Comparison of ENCODE assay signal across 1 cellular context in genomic region chr19:12890299-12890786, GRCh38.
TF ChIP-seq lines count a peak whose summit lies in the region.

No MANE protein-coding gene starts in this region.

TF ChIP-seq in HEK293, 187 proteins besides CTCF, POLR2A, EP300 and RAD21 (continues in another document):
- TF ChIP-seq, protein P1, sequence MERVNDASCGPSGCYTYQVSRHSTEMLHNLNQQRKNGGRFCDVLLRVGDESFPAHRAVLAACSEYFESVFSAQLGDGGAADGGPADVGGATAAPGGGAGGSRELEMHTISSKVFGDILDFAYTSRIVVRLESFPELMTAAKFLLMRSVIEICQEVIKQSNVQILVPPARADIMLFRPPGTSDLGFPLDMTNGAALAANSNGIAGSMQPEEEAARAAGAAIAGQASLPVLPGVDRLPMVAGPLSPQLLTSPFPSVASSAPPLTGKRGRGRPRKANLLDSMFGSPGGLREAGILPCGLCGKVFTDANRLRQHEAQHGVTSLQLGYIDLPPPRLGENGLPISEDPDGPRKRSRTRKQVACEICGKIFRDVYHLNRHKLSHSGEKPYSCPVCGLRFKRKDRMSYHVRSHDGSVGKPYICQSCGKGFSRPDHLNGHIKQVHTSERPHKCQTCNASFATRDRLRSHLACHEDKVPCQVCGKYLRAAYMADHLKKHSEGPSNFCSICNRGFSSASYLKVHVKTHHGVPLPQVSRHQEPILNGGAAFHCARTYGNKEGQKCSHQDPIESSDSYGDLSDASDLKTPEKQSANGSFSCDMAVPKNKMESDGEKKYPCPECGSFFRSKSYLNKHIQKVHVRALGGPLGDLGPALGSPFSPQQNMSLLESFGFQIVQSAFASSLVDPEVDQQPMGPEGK (tag by site-specific recombination; IDR thresholded peaks at IDR 0.05): 0 out of 2 replicates have a peak, but pooled peaks have one; percentile 33
- TF ChIP-seq SCRT1 (tag by site-specific recombination; IDR thresholded peaks at IDR 0.05; ENCODE audit: borderline replicate concordance) (peak; percentile 80), ZBTB21 (tag by site-specific recombination; IDR thresholded peaks at IDR 0.05) (0 out of 2 replicates have a peak, but pooled peaks have one; percentile 34), ZBTB20 (tag by site-specific recombination; IDR thresholded peaks at IDR 0.05) (peak; percentile 47; the same call in 1 of the 2 replicates), BCL11B (tag by site-specific recombination; IDR thresholded peaks at IDR 0.05; ENCODE audit: low read depth) (peak; percentile 82), ZNF558 (tag by site-specific recombination; IDR thresholded peaks at IDR 0.05) (peak; percentile 70; the same call in 1 of the 2 replicates), ZSCAN23 (tag by site-specific recombination; IDR thresholded peaks at IDR 0.05) (peak; percentile 86; the same call in 1 of the 2 replicates), ZBTB26 (tag by site-specific recombination; optimal IDR thresholded peaks at IDR 0.05) (peak; percentile 27), ZSCAN4 (tag by site-specific recombination; IDR thresholded peaks at IDR 0.05) (peak; percentile 98), ZNF169 (tag by site-specific recombination; IDR thresholded peaks at IDR 0.05) (peak; percentile 56; the same call in 1 of the 2 replicates), KLF16 (tag by site-specific recombination; IDR thresholded peaks at IDR 0.05) (peak; percentile 90), ZNF792 (tag by site-specific recombination; IDR thresholded peaks at IDR 0.05) (0 out of 2 replicates have a peak, but pooled peaks have one; percentile 37), ZNF394 (tag by site-specific recombination; IDR thresholded peaks at IDR 0.05; ENCODE audit: borderline replicate concordance) (peak; percentile 18; the same call in 1 of the 2 replicates), SCRT2 (tag by site-specific recombination; IDR thresholded peaks at IDR 0.05) (peak; percentile 83), KLF8 (tag by site-specific recombination; IDR thresholded peaks at IDR 0.05) (peak; percentile 65), ZBTB17 (tag by site-specific recombination; IDR thresholded peaks at IDR 0.05) (peak; percentile 90), KLF1 (tag by site-specific recombination; IDR thresholded peaks at IDR 0.05) (peak; percentile 49), ZNF335 (tag by site-specific recombination; conservative IDR thresholded peaks at IDR 0.05) (peak; percentile 93), ZFHX2 (tag by site-specific recombination; conservative IDR thresholded peaks at IDR 0.05) (peak; percentile 49; the same call in 1 of the 2 replicates), ZNF362 (tag by site-specific recombination; IDR thresholded peaks at IDR 0.05) (peak; percentile 96), ZFP3 (tag by site-specific recombination; IDR thresholded peaks at IDR 0.05; ENCODE audit: low read depth) (0 out of 2 replicates have a peak, but pooled peaks have one; percentile 30), ZNF354C (tag by site-specific recombination; IDR thresholded peaks at IDR 0.05; ENCODE audit: borderline replicate concordance, low read depth) (peak; percentile 7; the same call in 1 of the 2 replicates), BCL11A (tag by site-specific recombination; IDR thresholded peaks at IDR 0.05; ENCODE audit: low read depth) (0 out of 2 replicates have a peak, but pooled peaks have one; percentile 70), GLIS1 (tag by site-specific recombination; IDR thresholded peaks at IDR 0.05) (peak; percentile 73; the same call in 1 of the 2 replicates), ZNF24 (tag by site-specific recombination; IDR thresholded peaks at IDR 0.05) (0 out of 2 replicates have a peak, but pooled peaks have one; percentile 21), SP7 (tag by site-specific recombination; IDR thresholded peaks at IDR 0.05) (peak; percentile 58), ZIC2 (tag by site-specific recombination; IDR thresholded peaks at IDR 0.05) (0 out of 2 replicates have a peak, but pooled peaks have one; percentile 18), ZNF391 (tag by site-specific recombination; IDR thresholded peaks at IDR 0.05; ENCODE audit: borderline replicate concordance, low read depth) (peak; percentile 91), ZXDB (tag by site-specific recombination; IDR thresholded peaks at IDR 0.05) (peak; percentile 39; the same call in 1 of the 2 replicates), EGR2 (tag by site-specific recombination; IDR thresholded peaks at IDR 0.05; ENCODE audit: low read depth) (peak; percentile 51), ZNF600 (tag by site-specific recombination; IDR thresholded peaks at IDR 0.05) (peak; percentile 50; the same call in 1 of the 2 replicates), ZNF366 (tag by site-specific recombination; conservative IDR thresholded peaks at IDR 0.05) (peak; percentile 30; the same call in 1 of the 2 replicates), ZNF341 (tag by site-specific recombination; IDR thresholded peaks at IDR 0.05; ENCODE audit: low read depth) (0 out of 2 replicates have a peak, but pooled peaks have one; percentile 16), ZNF248 (tag by site-specific recombination; IDR thresholded peaks at IDR 0.05) (peak; percentile 84; the same call in 1 of the 2 replicates), ZSCAN18 (tag by site-specific recombination; IDR thresholded peaks at IDR 0.05) (peak; percentile 94; the same call in 1 of the 2 replicates)
- TF ChIP-seq, protein P2, sequence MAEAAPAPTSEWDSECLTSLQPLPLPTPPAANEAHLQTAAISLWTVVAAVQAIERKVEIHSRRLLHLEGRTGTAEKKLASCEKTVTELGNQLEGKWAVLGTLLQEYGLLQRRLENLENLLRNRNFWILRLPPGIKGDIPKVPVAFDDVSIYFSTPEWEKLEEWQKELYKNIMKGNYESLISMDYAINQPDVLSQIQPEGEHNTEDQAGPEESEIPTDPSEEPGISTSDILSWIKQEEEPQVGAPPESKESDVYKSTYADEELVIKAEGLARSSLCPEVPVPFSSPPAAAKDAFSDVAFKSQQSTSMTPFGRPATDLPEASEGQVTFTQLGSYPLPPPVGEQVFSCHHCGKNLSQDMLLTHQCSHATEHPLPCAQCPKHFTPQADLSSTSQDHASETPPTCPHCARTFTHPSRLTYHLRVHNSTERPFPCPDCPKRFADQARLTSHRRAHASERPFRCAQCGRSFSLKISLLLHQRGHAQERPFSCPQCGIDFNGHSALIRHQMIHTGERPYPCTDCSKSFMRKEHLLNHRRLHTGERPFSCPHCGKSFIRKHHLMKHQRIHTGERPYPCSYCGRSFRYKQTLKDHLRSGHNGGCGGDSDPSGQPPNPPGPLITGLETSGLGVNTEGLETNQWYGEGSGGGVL (tag by site-specific recombination; IDR thresholded peaks at IDR 0.05): peak; percentile 68
- TF ChIP-seq, protein P3, sequence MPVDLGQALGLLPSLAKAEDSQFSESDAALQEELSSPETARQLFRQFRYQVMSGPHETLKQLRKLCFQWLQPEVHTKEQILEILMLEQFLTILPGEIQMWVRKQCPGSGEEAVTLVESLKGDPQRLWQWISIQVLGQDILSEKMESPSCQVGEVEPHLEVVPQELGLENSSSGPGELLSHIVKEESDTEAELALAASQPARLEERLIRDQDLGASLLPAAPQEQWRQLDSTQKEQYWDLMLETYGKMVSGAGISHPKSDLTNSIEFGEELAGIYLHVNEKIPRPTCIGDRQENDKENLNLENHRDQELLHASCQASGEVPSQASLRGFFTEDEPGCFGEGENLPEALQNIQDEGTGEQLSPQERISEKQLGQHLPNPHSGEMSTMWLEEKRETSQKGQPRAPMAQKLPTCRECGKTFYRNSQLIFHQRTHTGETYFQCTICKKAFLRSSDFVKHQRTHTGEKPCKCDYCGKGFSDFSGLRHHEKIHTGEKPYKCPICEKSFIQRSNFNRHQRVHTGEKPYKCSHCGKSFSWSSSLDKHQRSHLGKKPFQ (tag by site-specific recombination; IDR thresholded peaks at IDR 0.05): peak; percentile 94
- TF ChIP-seq, protein P4, sequence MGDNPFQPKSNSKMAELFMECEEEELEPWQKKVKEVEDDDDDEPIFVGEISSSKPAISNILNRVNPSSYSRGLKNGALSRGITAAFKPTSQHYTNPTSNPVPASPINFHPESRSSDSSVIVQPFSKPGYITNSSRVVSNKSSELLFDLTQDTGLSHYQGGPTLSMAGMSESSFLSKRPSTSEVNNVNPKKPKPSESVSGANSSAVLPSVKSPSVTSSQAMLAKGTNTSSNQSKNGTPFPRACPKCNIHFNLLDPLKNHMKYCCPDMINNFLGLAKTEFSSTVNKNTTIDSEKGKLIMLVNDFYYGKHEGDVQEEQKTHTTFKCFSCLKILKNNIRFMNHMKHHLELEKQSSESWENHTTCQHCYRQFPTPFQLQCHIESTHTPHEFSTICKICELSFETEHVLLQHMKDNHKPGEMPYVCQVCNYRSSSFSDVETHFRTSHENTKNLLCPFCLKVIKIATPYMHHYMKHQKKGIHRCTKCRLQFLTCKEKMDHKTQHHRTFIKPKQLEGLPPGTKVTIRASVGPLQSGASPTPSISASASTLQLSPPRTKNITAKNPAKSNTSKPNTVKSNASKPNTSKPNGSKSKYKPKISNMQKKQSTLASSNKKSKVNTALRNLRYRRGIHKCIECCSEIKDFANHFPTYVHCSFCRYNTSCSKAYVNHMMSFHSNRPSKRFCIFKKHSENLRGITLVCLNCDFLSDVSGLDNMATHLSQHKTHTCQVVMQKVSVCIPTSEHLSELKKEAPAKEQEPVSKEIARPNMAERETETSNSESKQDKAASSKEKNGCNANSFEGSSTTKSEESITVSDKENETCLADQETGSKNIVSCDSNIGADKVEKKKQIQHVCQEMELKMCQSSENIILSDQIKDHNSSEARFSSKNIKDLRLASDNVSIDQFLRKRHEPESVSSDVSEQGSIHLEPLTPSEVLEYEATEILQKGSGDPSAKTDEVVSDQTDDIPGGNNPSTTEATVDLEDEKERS (tag by site-specific recombination; IDR thresholded peaks at IDR 0.05): peak; percentile 34; the same call in 1 of the 2 replicates
- TF ChIP-seq, protein P5, sequence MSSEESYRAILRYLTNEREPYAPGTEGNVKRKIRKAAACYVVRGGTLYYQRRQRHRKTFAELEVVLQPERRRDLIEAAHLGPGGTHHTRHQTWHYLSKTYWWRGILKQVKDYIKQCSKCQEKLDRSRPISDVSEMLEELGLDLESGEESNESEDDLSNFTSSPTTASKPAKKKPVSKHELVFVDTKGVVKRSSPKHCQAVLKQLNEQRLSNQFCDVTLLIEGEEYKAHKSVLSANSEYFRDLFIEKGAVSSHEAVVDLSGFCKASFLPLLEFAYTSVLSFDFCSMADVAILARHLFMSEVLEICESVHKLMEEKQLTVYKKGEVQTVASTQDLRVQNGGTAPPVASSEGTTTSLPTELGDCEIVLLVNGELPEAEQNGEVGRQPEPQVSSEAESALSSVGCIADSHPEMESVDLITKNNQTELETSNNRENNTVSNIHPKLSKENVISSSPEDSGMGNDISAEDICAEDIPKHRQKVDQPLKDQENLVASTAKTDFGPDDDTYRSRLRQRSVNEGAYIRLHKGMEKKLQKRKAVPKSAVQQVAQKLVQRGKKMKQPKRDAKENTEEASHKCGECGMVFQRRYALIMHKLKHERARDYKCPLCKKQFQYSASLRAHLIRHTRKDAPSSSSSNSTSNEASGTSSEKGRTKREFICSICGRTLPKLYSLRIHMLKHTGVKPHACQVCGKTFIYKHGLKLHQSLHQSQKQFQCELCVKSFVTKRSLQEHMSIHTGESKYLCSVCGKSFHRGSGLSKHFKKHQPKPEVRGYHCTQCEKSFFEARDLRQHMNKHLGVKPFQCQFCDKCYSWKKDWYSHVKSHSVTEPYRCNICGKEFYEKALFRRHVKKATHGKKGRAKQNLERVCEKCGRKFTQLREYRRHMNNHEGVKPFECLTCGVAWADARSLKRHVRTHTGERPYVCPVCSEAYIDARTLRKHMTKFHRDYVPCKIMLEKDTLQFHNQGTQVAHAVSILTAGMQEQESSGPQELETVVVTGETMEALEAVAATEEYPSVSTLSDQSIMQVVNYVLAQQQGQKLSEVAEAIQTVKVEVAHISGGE (tag by site-specific recombination; conservative IDR thresholded peaks at IDR 0.05; ENCODE audit: low read depth): 0 out of 2 replicates have a peak, but pooled peaks have one; percentile 9
- TF ChIP-seq, protein P6, sequence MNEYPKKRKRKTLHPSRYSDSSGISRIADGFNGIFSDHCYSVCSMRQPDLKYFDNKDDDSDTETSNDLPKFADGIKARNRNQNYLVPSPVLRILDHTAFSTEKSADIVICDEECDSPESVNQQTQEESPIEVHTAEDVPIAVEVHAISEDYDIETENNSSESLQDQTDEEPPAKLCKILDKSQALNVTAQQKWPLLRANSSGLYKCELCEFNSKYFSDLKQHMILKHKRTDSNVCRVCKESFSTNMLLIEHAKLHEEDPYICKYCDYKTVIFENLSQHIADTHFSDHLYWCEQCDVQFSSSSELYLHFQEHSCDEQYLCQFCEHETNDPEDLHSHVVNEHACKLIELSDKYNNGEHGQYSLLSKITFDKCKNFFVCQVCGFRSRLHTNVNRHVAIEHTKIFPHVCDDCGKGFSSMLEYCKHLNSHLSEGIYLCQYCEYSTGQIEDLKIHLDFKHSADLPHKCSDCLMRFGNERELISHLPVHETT (tag by site-specific recombination; IDR thresholded peaks at IDR 0.05): peak; percentile 82; the same call in 1 of the 2 replicates
